ENCODE assay signal across 15 cellular contexts in genomic region chr10:14540611-14541010, GRCh38.
DNase-seq lines count a peak whose midpoint lies in the region; ATAC-seq and TF ChIP-seq lines count a peak whose summit lies in the region.
"Had no signal": no experiment of that assay in that cellular context is flagged by ENCODE, and none has a peak within 500 bp of the region (broad histone marks: within the 10 kb centered on the region; RNA-seq: fewer than 3 reads in every experiment).

No MANE protein-coding gene starts in this region.

- peaks cover 71% of the 10 kb centered on the region for H3K4me1 Mint-ChIP-seq in activated T-cell treated with anti-CD3 and anti-CD28 coated beads, Interleukin-2, amount 50 U/mL, for 72 hours (ENCODE audit: low read depth)
- H3K4me1 Mint-ChIP-seq in activated T-cell treated with anti-CD3 and anti-CD28 coated beads, Interleukin-2, amount 50 U/mL, for 4 hours (ENCODE audit: low read depth), result peaks cover 81% of the 10 kb centered on the region
- H3K4me1 Mint-ChIP-seq in activated CD4-positive, alpha-beta memory T cell treated with anti-CD3 and anti-CD28 coated beads, Interleukin-2, amount 10 ng/mL, durations not matched to agents 7 days and 5 days, result peaks cover 75% of the 10 kb centered on the region
- H3K4me1 Mint-ChIP-seq in glutamatergic neuron (ENCODE audit: low read depth, unreplicated experiment), result peaks cover 21% of the 10 kb centered on the region

- H3K27ac ChIP-seq in stomach (peak overlapping the region in 4 of 5 donors; percentile 15 to 76 (median 57)), right atrium auricular region (no peak overlapping the region)
- H3K27ac ChIP-seq: GM23248 had no signal

- peak overlapping the region; percentile 4 for H3K27ac Mint-ChIP-seq in activated T-cell treated with anti-CD3 and anti-CD28 coated beads, Interleukin-2, amount 50 U/mL, for 72 hours
- peak overlapping the region; percentile 7 for H3K27ac Mint-ChIP-seq in activated CD4-positive, alpha-beta memory T cell treated with anti-CD3 and anti-CD28 coated beads, Interleukin-2, amount 10 ng/mL, durations not matched to agents 7 days and 5 days
- H3K27ac Mint-ChIP-seq in glutamatergic neuron (ENCODE audit: unreplicated experiment), result no peak overlapping the region

- H3K9me3 Mint-ChIP-seq in activated T-cell treated with anti-CD3 and anti-CD28 coated beads, Interleukin-2, amount 50 U/mL, for 72 hours, result no peaks in the 10 kb centered on the region
- no peaks in the 10 kb centered on the region for H3K9me3 Mint-ChIP-seq in activated T-cell treated with anti-CD3 and anti-CD28 coated beads, Interleukin-2, amount 50 U/mL, for 4 hours
- H3K9me3 Mint-ChIP-seq in activated CD4-positive, alpha-beta memory T cell treated with anti-CD3 and anti-CD28 coated beads, Interleukin-2, amount 10 ng/mL, durations not matched to agents 7 days and 5 days, result no peaks in the 10 kb centered on the region
- H3K9me3 Mint-ChIP-seq in glutamatergic neuron (ENCODE audit: unreplicated experiment), result no peaks in the 10 kb centered on the region

- no peak for ATAC-seq in activated T-cell treated with anti-CD3 and anti-CD28 coated beads, Interleukin-2, amount 50 U/mL, for 72 hours (replicated peaks in 1 of 2)
- ATAC-seq in activated T-cell treated with anti-CD3 and anti-CD28 coated beads, Interleukin-2, amount 50 U/mL, for 4 hours, result no peak
- no peak for ATAC-seq in GM18867 (IDR thresholded peaks at IDR 0.05; ENCODE audit: unreplicated experiment)
- ATAC-seq: Panc1 had no signal

- POLR2A ChIA-PET in activated CD4-positive, alpha-beta memory T cell treated with anti-CD3 and anti-CD28 coated beads, Interleukin-2, amount 10 ng/mL, durations not matched to agents 7 days and 5 days (lab: Charles Lee), result interaction anchor here (1.3 kb wide), 1 partner anchor 13 kb away, joined by 3 read pairs; no protein-coding TSS in a partner anchor

- 69 to 76% (median 75%) methylated on average over 5 of the region's 5 CpGs for WGBS in stomach, 5 donors

- TF ChIP-seq POLR2A in stomach (IDR thresholded peaks at IDR 0.05), result no peak

- H3K4me1 ChIP-seq in stomach (peaks cover 32 to 89% (median 50%) of the 10 kb centered on the region in 4 donors), right atrium auricular region (no peaks in the 10 kb centered on the region)

- H3K9me3 ChIP-seq in stomach, result no peaks in the 10 kb centered on the region
- H3K9me3 ChIP-seq in right atrium auricular region, result no peaks in the 10 kb centered on the region

- DNase-seq in activated T-cell treated with anti-CD3 and anti-CD28 coated beads, Interleukin-2, amount 50 U/mL, for 72 hours, result no peak
- DNase-seq in activated T-cell treated with anti-CD3 and anti-CD28 coated beads, Interleukin-2, amount 50 U/mL, for 4 hours, result no peak
- no peak for DNase-seq in activated CD4-positive, alpha-beta memory T cell treated with anti-CD3 and anti-CD28 coated beads, Interleukin-2, amount 10 ng/mL, durations not matched to agents 7 days and 5 days
- DNase-seq in glutamatergic neuron, result no peak
- DNase-seq in stomach, result no peak
- DNase-seq in right atrium auricular region (ENCODE audit: low spot score), result no peak
- DNase-seq in cerebellar nuclear complex (lab: John Stamatoyannopoulos, UW), result no peak
- DNase-seq: ACHN; activated CD4-positive, alpha-beta T cell treated with anti-CD3 and anti-CD28 coated beads, Interleukin-2, amount 50 U/mL, for 1 hour; GM23248; NCI-H226; retina; stimulated activated naive CD4-positive, alpha-beta T cell treated with Interleukin-2 at 50 U/mL for 16 hours had no signal

- peaks cover 8 to 22% of the 10 kb centered on the region in 2 donors for H3K36me3 Mint-ChIP-seq in activated T-cell treated with anti-CD3 and anti-CD28 coated beads, Interleukin-2, amount 50 U/mL, for 72 hours (ENCODE audit: insufficient read depth in 2 of 2)
- H3K36me3 Mint-ChIP-seq in activated T-cell treated with anti-CD3 and anti-CD28 coated beads, Interleukin-2, amount 50 U/mL, for 4 hours (ENCODE audit: insufficient read depth), result peaks cover 38% of the 10 kb centered on the region
- H3K36me3 Mint-ChIP-seq in activated CD4-positive, alpha-beta memory T cell treated with anti-CD3 and anti-CD28 coated beads, Interleukin-2, amount 10 ng/mL, durations not matched to agents 7 days and 5 days (ENCODE audit: low read depth), result peaks cover 56% of the 10 kb centered on the region
- no peaks in the 10 kb centered on the region for H3K36me3 Mint-ChIP-seq in glutamatergic neuron (ENCODE audit: unreplicated experiment)

- H3K27me3 Mint-ChIP-seq in activated T-cell treated with anti-CD3 and anti-CD28 coated beads, Interleukin-2, amount 50 U/mL, for 72 hours (ENCODE audit: low read depth), result no peaks in the 10 kb centered on the region
- H3K27me3 Mint-ChIP-seq in activated T-cell treated with anti-CD3 and anti-CD28 coated beads, Interleukin-2, amount 50 U/mL, for 4 hours (ENCODE audit: low read depth), result no peaks in the 10 kb centered on the region
- H3K27me3 Mint-ChIP-seq in activated CD4-positive, alpha-beta memory T cell treated with anti-CD3 and anti-CD28 coated beads, Interleukin-2, amount 10 ng/mL, durations not matched to agents 7 days and 5 days, result no peaks in the 10 kb centered on the region
- H3K27me3 Mint-ChIP-seq in glutamatergic neuron (ENCODE audit: unreplicated experiment), result peaks cover 2% of the 10 kb centered on the region

- intact Hi-C loops in stomach (cut with DNase I; ENCODE audit: low total_unique reads), result no loop called here

- CTCF ChIA-PET in activated CD4-positive, alpha-beta memory T cell treated with anti-CD3 and anti-CD28 coated beads, Interleukin-2, amount 10 ng/mL, durations not matched to agents 7 days and 5 days (lab: Charles Lee), result interaction anchor here (1.2 kb wide), 1 partner anchor 12 kb away, joined by 4 read pairs; no protein-coding TSS in a partner anchor

- TF ChIP-seq CTCF in glutamatergic neuron (IDR thresholded peaks at IDR 0.05; ENCODE audit: partially characterized antibody, unreplicated experiment) (no peak), stomach (IDR thresholded peaks at IDR 0.05) (no peak), right atrium auricular region (IDR thresholded peaks at IDR 0.05) (no peak)

- no peak overlapping the region for H3K4me3 Mint-ChIP-seq in activated T-cell treated with anti-CD3 and anti-CD28 coated beads, Interleukin-2, amount 50 U/mL, for 72 hours
- no peak overlapping the region for H3K4me3 Mint-ChIP-seq in activated T-cell treated with anti-CD3 and anti-CD28 coated beads, Interleukin-2, amount 50 U/mL, for 4 hours
- no peak overlapping the region for H3K4me3 Mint-ChIP-seq in activated CD4-positive, alpha-beta memory T cell treated with anti-CD3 and anti-CD28 coated beads, Interleukin-2, amount 10 ng/mL, durations not matched to agents 7 days and 5 days
- peak overlapping the region; percentile 20 for H3K4me3 Mint-ChIP-seq in glutamatergic neuron (ENCODE audit: unreplicated experiment)

- H3K4me3 ChIP-seq in stomach (no peak overlapping the region), right atrium auricular region (no peak overlapping the region)
- H3K4me3 ChIP-seq: GM23248 had no signal

- H3K36me3 ChIP-seq in stomach (peaks cover 17 to 47% (median 25%) of the 10 kb centered on the region in 4 donors), right atrium auricular region (no peaks in the 10 kb centered on the region)

- TF ChIP-seq EP300 in stomach (IDR thresholded peaks at IDR 0.05), result no peak

- H3K27me3 ChIP-seq in stomach (no peaks in the 10 kb centered on the region), right atrium auricular region (no peaks in the 10 kb centered on the region)

Comparison
In these comparisons a context has a peak if more than half of its experiments do, and no peak if none do; other contexts are left out.
1. H3K27ac ChIP-seq: peak in stomach (4 of 5); none in right atrium auricular region (0 of 2).